Comparison of ENCODE assay signal across 32 cellular contexts in the genomic region with DNA sequence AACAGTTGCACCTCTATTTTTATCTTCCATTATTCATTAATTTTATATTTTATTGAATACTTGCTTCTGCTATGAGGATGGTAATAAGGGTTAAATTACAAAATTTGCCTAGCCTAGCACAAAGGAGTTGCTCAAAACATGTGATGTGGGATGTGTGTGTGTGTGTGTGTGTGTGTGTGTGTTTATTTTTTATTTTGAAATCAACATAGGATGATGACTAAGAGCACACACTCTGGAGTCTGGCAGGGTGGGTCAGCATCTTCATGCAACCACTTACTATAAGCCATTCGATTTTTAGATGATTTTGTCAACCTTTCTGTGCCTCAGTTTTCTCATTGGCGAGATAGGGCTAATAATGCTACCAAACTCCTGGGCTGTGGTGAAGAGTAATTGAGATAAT. TPM values are rescaled to one million over a fixed set of nuclear protein-coding genes. Genes with fewer than 3 reads are reported as not detected.
"Had no signal": no experiment of that assay in that cellular context is flagged by ENCODE, and none has a peak within 500 bp of the region (broad histone marks: within the 10 kb centered on the region; RNA-seq: fewer than 3 reads in every experiment).

No MANE protein-coding gene starts in this region.

- H3K27ac Mint-ChIP-seq: activated CD4-positive, alpha-beta T cell treated with anti-CD3 and anti-CD28 coated beads for 36 hours; activated CD4-positive, alpha-beta T cell treated with anti-CD3 and anti-CD28 coated beads, Interleukin-2, amount 10 ng/mL, durations not matched to agents 7 days and 5 days; activated naive CD4-positive, alpha-beta T cell treated with anti-CD3 and anti-CD28 coated beads for 36 hours; activated naive CD4-positive, alpha-beta T cell treated with anti-CD3 and anti-CD28 coated beads, Interleukin-2, amount 50 U/mL, for 72 hours; activated T-helper 1 cell treated with anti-CD3 and anti-CD28 coated beads, Interleukin-12 subunit alpha, Interleukin-12 subunit beta, Interleukin-2, Interleukin-4 antibody, amounts not matched to agents 30 ng/mL and 10 ng/mL and 1 ng/mL, durations not matched to agents 14 hours and 24 hours and 36 hours; T-helper 1 cell treated with Interleukin-12 subunit alpha and Interleukin-12 subunit beta and Interleukin-4 antibody, amounts not matched to agents 30 μg/mL and 1 μg/mL, for 36 hours; T-helper 2 cell treated with Interferon-gamma antibody and Interleukin-4, amounts not matched to agents 5 μg/mL and 100 μg/mL, for 36 hours; WTC11 had no signal

- DNase-seq: activated CD4-positive, alpha-beta T cell treated with anti-CD3 and anti-CD28 coated beads for 36 hours; activated CD4-positive, alpha-beta T cell treated with anti-CD3 and anti-CD28 coated beads, Interleukin-2, amount 10 ng/mL, durations not matched to agents 7 days and 5 days; activated CD4-positive, alpha-beta T cell treated with anti-CD3 and anti-CD28 coated beads, Interleukin-2, amount 50 U/mL, for 48 hours; activated CD8-positive, alpha-beta memory T cell treated with anti-CD3 and anti-CD28 coated beads, Interleukin-2, amount 50 U/mL, for 4 hours; activated gamma-delta T cell treated with Interleukin-2 at 50 U/mL for 16 hours; activated naive CD4-positive, alpha-beta T cell treated with anti-CD3 and anti-CD28 coated beads for 36 hours; activated T-cell treated with anti-CD3 and anti-CD28 coated beads for 4 hours; activated T-cell treated with anti-CD3 and anti-CD28 coated beads, Interleukin-2, amount 50 U/mL, for 4 hours; amniotic stem cell; aorta; brain microvascular endothelial cell; Karpas-422; MM.1S; MV-4-11; NCI-H1092; NCI-H1436 treated with DMSO at 0.1 percent for 48 hours; NCI-H1694 treated with DMSO at 0.1 percent for 48 hours; NCI-H2029; NCI-H345; NCI-H524 treated with DMSO at 0.1 percent for 48 hours; SHP77; SJCRH30 had no signal

- H3K4me3 ChIP-seq: cardiac muscle cell, SJCRH30, SK-N-MC had no signal

- H3K9me3 Mint-ChIP-seq: activated CD4-positive, alpha-beta T cell treated with anti-CD3 and anti-CD28 coated beads, Interleukin-2, amount 10 ng/mL, durations not matched to agents 7 days and 5 days; activated naive CD4-positive, alpha-beta T cell treated with anti-CD3 and anti-CD28 coated beads for 36 hours; activated naive CD4-positive, alpha-beta T cell treated with anti-CD3 and anti-CD28 coated beads, Interleukin-2, amount 50 U/mL, for 72 hours; activated T-cell treated with anti-CD3 and anti-CD28 coated beads, Interleukin-2, amount 50 U/mL, for 4 hours; activated T-helper 1 cell treated with anti-CD3 and anti-CD28 coated beads, Interleukin-12 subunit alpha, Interleukin-12 subunit beta, Interleukin-2, Interleukin-4 antibody, amounts not matched to agents 30 ng/mL and 10 ng/mL and 1 ng/mL, durations not matched to agents 14 hours and 24 hours and 36 hours; central memory CD8-positive, alpha-beta T cell; T-helper 1 cell treated with Interleukin-12 subunit alpha and Interleukin-12 subunit beta and Interleukin-4 antibody, amounts not matched to agents 30 μg/mL and 1 μg/mL, for 36 hours; T-helper 2 cell treated with Interferon-gamma antibody and Interleukin-4, amounts not matched to agents 5 μg/mL and 100 μg/mL, for 36 hours had no signal

- H3K36me3 Mint-ChIP-seq: activated naive CD4-positive, alpha-beta T cell treated with anti-CD3 and anti-CD28 coated beads, Interleukin-2, amount 50 U/mL, for 72 hours; WTC11 had no signal

- H3K4me1 Mint-ChIP-seq: activated CD4-positive, alpha-beta T cell treated with anti-CD3 and anti-CD28 coated beads for 36 hours; activated CD4-positive, alpha-beta T cell treated with anti-CD3 and anti-CD28 coated beads, Interleukin-2, amount 10 ng/mL, durations not matched to agents 7 days and 5 days; central memory CD8-positive, alpha-beta T cell had no signal

- H3K4me3 Mint-ChIP-seq: activated CD4-positive, alpha-beta T cell treated with anti-CD3 and anti-CD28 coated beads for 36 hours; activated CD4-positive, alpha-beta T cell treated with anti-CD3 and anti-CD28 coated beads, Interleukin-2, amount 10 ng/mL, durations not matched to agents 7 days and 5 days; activated naive CD4-positive, alpha-beta T cell treated with anti-CD3 and anti-CD28 coated beads for 36 hours; activated T-cell treated with anti-CD3 and anti-CD28 coated beads, Interleukin-2, amount 50 U/mL, for 4 hours; activated T-helper 1 cell treated with anti-CD3 and anti-CD28 coated beads, Interleukin-12 subunit alpha, Interleukin-12 subunit beta, Interleukin-2, Interleukin-4 antibody, amounts not matched to agents 30 ng/mL and 10 ng/mL and 1 ng/mL, durations not matched to agents 14 hours and 24 hours and 36 hours; central memory CD8-positive, alpha-beta T cell; T-helper 1 cell treated with Interleukin-12 subunit alpha and Interleukin-12 subunit beta and Interleukin-4 antibody, amounts not matched to agents 30 μg/mL and 1 μg/mL, for 36 hours; T-helper 2 cell treated with Interferon-gamma antibody and Interleukin-4, amounts not matched to agents 5 μg/mL and 100 μg/mL, for 36 hours; WTC11 had no signal

RNA-seq across cellular contexts. Expression of gene MAMDC2, which starts 57.7 kb away (rescaled TPM):
- total RNA-seq: activated CD4-positive, alpha-beta T cell treated with anti-CD3 and anti-CD28 coated beads for 36 hours; activated CD4-positive, alpha-beta T cell treated with anti-CD3 and anti-CD28 coated beads, Interleukin-2, amount 10 ng/mL, durations not matched to agents 7 days and 5 days; activated naive CD4-positive, alpha-beta T cell treated with anti-CD3 and anti-CD28 coated beads for 36 hours; activated naive CD4-positive, alpha-beta T cell treated with anti-CD3 and anti-CD28 coated beads, Interleukin-2, amount 50 U/mL, for 72 hours; activated T-cell treated with anti-CD3 and anti-CD28 coated beads, Interleukin-2, amount 50 U/mL, for 4 hours; activated T-helper 1 cell treated with anti-CD3 and anti-CD28 coated beads, Interleukin-12 subunit alpha, Interleukin-12 subunit beta, Interleukin-2, Interleukin-4 antibody, amounts not matched to agents 30 ng/mL and 10 ng/mL and 1 ng/mL, durations not matched to agents 14 hours and 24 hours and 36 hours; NCI-H460; RPMI7951 had no signal
